25 cellular contexts compared by ENCODE assay signal in the genomic region with DNA sequence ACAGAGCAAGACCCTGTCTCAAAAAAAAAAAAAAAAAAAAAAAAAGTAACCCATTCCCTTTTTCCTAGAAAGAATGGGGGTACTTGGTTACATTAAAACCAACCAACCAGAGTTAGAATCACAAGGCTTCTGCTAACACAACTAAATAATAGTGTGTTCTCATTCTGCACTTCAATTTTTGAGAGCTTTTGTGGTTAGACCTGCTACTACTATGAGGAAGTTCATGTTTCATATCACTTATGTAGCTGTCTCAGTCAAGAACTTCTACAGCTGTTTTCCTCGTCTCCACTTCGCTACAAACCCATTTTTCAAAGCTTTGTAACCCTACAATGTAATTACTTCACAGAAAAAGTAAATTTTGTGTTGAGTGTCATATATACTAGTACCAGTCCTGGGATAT.
DNase-seq lines count a peak whose midpoint lies in the region; ATAC-seq lines count a peak whose summit lies in the region.
"Had no signal": no experiment of that assay in that cellular context is flagged by ENCODE, and none has a peak within 500 bp of the region (broad histone marks: within the 10 kb centered on the region; RNA-seq: fewer than 3 reads in every experiment).

No MANE protein-coding gene starts in this region.

- DNase-seq in OCI-M1 (lab: John Stamatoyannopoulos, UW) (peak; percentile 57), hippocampal formation (lab: John Stamatoyannopoulos, UW) (no peak), NCI-H146 (lab: John Stamatoyannopoulos, UW) (no peak)
- DNase-seq: activated CD4-positive, alpha-beta T cell treated with anti-CD3 and anti-CD28 coated beads for 36 hours; activated effector memory CD4-positive, alpha-beta T cell treated with anti-CD3 and anti-CD28 coated beads, Interleukin-2, amount 50 U/mL, for 16 hours; activated T-cell treated with anti-CD3 and anti-CD28 coated beads, Interleukin-2, amount 50 U/mL, for 1 hour; C1 segment of cervical spinal cord; Caco-2; caudate nucleus; DMS79 treated with DMSO at 0.1 percent for 48 hours; HCEC 1CT; natural killer cell; NCI-H1105; NCI-H2029; NCI-H82; occipital lobe; SHP77 treated with DMSO at 0.1 percent for 48 hours; stimulated activated naive B cell treated with anti-CD40 and anti-IgM and Interleukin-4, amounts not matched to agents 10 μg/mL and 1 μg/mL and 100 μg/mL, for 72 hours; T-cell; upper lobe of right lung had no signal

- ATAC-seq in GM18502 (IDR thresholded peaks at IDR 0.05; ENCODE audit: poor library complexity, unreplicated experiment), result peak; percentile 93
- ATAC-seq in GM19395 (IDR thresholded peaks at IDR 0.05; ENCODE audit: unreplicated experiment), result peak; percentile 80
- peak; percentile 79 for ATAC-seq in HG03432 (IDR thresholded peaks at IDR 0.05; ENCODE audit: unreplicated experiment)
- ATAC-seq in GM19023 (IDR thresholded peaks at IDR 0.05; ENCODE audit: unreplicated experiment), result no peak
- ATAC-seq: activated CD4-positive, alpha-beta T cell treated with anti-CD3 and anti-CD28 coated beads for 36 hours; HepG2; natural killer cell; T-cell; upper lobe of right lung had no signal
